10 cellular contexts compared by ENCODE assay signal in genomic region chr16:16096161-16096857, GRCh38.
DNase-seq lines count a peak whose midpoint lies in the region; ATAC-seq and TF ChIP-seq lines count a peak whose summit lies in the region.
"Had no signal": no experiment of that assay in that cellular context is flagged by ENCODE, and none has a peak within 500 bp of the region (broad histone marks: within the 10 kb centered on the region; RNA-seq: fewer than 3 reads in every experiment).

No MANE protein-coding gene starts in this region.

- H3K27me3 Mint-ChIP-seq in naive B cell, result no peaks in the 10 kb centered on the region
- H3K27me3 Mint-ChIP-seq in immature natural killer cell (ENCODE audit: low read depth in 3 of 3), result peaks cover 0 to under 1% (median 0%) of the 10 kb centered on the region in 3 donors

- no peak for DNase-seq in LNCaP clone FGC (ENCODE audit: low read depth)
- DNase-seq in epithelial cell of proximal tubule (ENCODE audit: low read depth), result no peak
- DNase-seq in naive B cell, result no peak
- DNase-seq in NCI-H1930 (lab: John Stamatoyannopoulos, UW), result no peak
- no peak for DNase-seq in cerebellar nuclear complex (lab: John Stamatoyannopoulos, UW)
- no peak for DNase-seq in immature natural killer cell
- DNase-seq: DND-41, NCI-H1436 had no signal

- no peak overlapping the region for H3K4me3 Mint-ChIP-seq in naive B cell
- H3K4me3 Mint-ChIP-seq in immature natural killer cell, result no peak overlapping the region

- peaks cover 18 to 28% of the 10 kb centered on the region in 2 donors for H3K36me3 Mint-ChIP-seq in naive B cell
- H3K36me3 Mint-ChIP-seq in immature natural killer cell, result peaks cover 14 to 29% (median 20%) of the 10 kb centered on the region in 3 donors

- H3K27ac ChIP-seq in ACC112 (ENCODE audit: low read depth, low read length), result 0 out of 2 replicates have a peak overlapping the region, but pooled peaks have one; percentile 9

- ATAC-seq in naive B cell (ENCODE audit: low read depth in 2 of 2) (no peak), HG03565 (IDR thresholded peaks at IDR 0.05; ENCODE audit: unreplicated experiment) (no peak)

- H3K4me1 ChIP-seq in ACC112 (ENCODE audit: control insufficient read depth, insufficient read depth, low read length, unreplicated experiment), result peaks cover 19% of the 10 kb centered on the region

- H3K27ac Mint-ChIP-seq in naive B cell (peak overlapping the region in 4 of 6 donors; percentile 7 to 91 (median 51)), immature natural killer cell (peak overlapping the region in 2 of 6 donors; percentile 8 to 40)

- peaks cover 23% of the 10 kb centered on the region for H3K36me3 ChIP-seq in ACC112 (ENCODE audit: insufficient read depth, low read length)

- H2AFZ ChIP-seq in ACC112 (ENCODE audit: low read length, unreplicated experiment), result no peak overlapping the region

- H3K9me3 Mint-ChIP-seq in naive B cell (no peaks in the 10 kb centered on the region), immature natural killer cell (no peaks in the 10 kb centered on the region)

- H3K4me3 ChIP-seq in ACC112 (ENCODE audit: low read depth, low read length) (no peak overlapping the region), LNCaP clone FGC (ENCODE audit: low read depth, low read length) (no peak overlapping the region), epithelial cell of proximal tubule (ENCODE audit: low read depth, low read length) (no peak overlapping the region)

- TF ChIP-seq CTCF in LNCaP clone FGC (IDR thresholded peaks at IDR 0.05; ENCODE audit: control insufficient read depth, extremely low read depth, insufficient read depth) (peak; percentile 51), epithelial cell of proximal tubule (conservative IDR thresholded peaks at IDR 0.05; ENCODE audit: low read depth, low read length) (peak; percentile 52)

- no peaks in the 10 kb centered on the region for H3K27me3 ChIP-seq in ACC112 (ENCODE audit: insufficient read depth, low read length)

- H3K79me2 ChIP-seq in ACC112 (ENCODE audit: control insufficient read depth, insufficient read depth, low read length, unreplicated experiment), result peaks cover 6% of the 10 kb centered on the region

- peaks cover 21 to 26% (median 23%) of the 10 kb centered on the region in 3 donors for H3K4me1 Mint-ChIP-seq in naive B cell
- no peaks in the 10 kb centered on the region for H3K4me1 Mint-ChIP-seq in immature natural killer cell
